ENCODE assay signal across 8 cellular contexts in genomic region chr11:95556342-95557151, GRCh38.
DNase-seq lines count a peak whose midpoint lies in the region; ATAC-seq, FAIRE-seq and TF ChIP-seq lines count a peak whose summit lies in the region.

No MANE protein-coding gene starts in this region.

- H4K12ac ChIP-seq in trophoblast cell (ENCODE audit: low read depth, low read length), result no peak overlapping the region

- peak overlapping the region; percentile 38 for H2BK12ac ChIP-seq in trophoblast cell (ENCODE audit: low read length)

- H3K36me3 ChIP-seq in trophoblast cell (ENCODE audit: control insufficient read depth in 1 of 2, insufficient read depth in 2 of 2, low read length in 2 of 2) (no peaks in the 10 kb centered on the region), body of pancreas (replicated peaks in 1 of 2; ENCODE audit: insufficient read depth in 1 of 2, low read depth in 2 of 2) (no peaks in the 10 kb centered on the region)

- H4K91ac ChIP-seq in trophoblast cell (ENCODE audit: low read depth, low read length), result no peak overlapping the region

- no peaks in the 10 kb centered on the region for H3K27me3 ChIP-seq in trophoblast cell (ENCODE audit: insufficient read depth, low read length)
- no peaks in the 10 kb centered on the region for H3K27me3 ChIP-seq in body of pancreas

- no peak overlapping the region for H3K27ac ChIP-seq in trophoblast cell (ENCODE audit: low read depth, low read length)
- H3K27ac ChIP-seq in body of pancreas, result no peak overlapping the region

- POLR2A ChIA-PET in activated CD8-positive, alpha-beta T cell treated with anti-CD3 and anti-CD28 coated beads for 36 hours (lab: Charles Lee), result interaction anchor here (0.6 to 1.7 kb wide), 2 partner anchors 10 to 145 kb away, joined by 3 to 7 read pairs; no protein-coding TSS in a partner anchor
- POLR2A ChIA-PET in activated CD8-positive, alpha-beta T cell treated with anti-CD3 and anti-CD28 coated beads, Interleukin-2, amount 10 ng/mL, durations not matched to agents 7 days and 5 days (lab: Charles Lee), result interaction anchor here (1.0 kb wide), 2 partner anchors 325 to 327 kb away, joined by 3 read pairs; partner anchors contain the start of gene SESN3

- TF ChIP-seq POLR2A in body of pancreas (IDR thresholded peaks at IDR 0.05), result no peak

- H3K4ac ChIP-seq in trophoblast cell (ENCODE audit: low read depth, low read length), result no peak overlapping the region

- peaks cover 1% of the 10 kb centered on the region for H3K9me3 Mint-ChIP-seq in activated CD8-positive, alpha-beta T cell treated with anti-CD3 and anti-CD28 coated beads for 36 hours
- no peaks in the 10 kb centered on the region for H3K9me3 Mint-ChIP-seq in activated CD8-positive, alpha-beta T cell treated with anti-CD3 and anti-CD28 coated beads, Interleukin-2, amount 10 ng/mL, durations not matched to agents 7 days and 5 days (ENCODE audit: insufficient read depth)
- no peaks in the 10 kb centered on the region for H3K9me3 Mint-ChIP-seq in activated T-helper 2 cell treated with anti-CD3 and anti-CD28 coated beads, Interferon-gamma antibody, Interleukin-2, Interleukin-4, amounts not matched to agents 10 μg/mL and 5 μg/mL and 100 μg/mL, durations not matched to agents 14 hours and 24 hours and 36 hours

- H3K79me1 ChIP-seq in trophoblast cell (ENCODE audit: low read length), result peaks cover 1% of the 10 kb centered on the region

- H2BK120ac ChIP-seq in trophoblast cell (ENCODE audit: insufficient read depth, low read length, poor library complexity), result no peak overlapping the region

- H3K4me3 Mint-ChIP-seq in activated CD8-positive, alpha-beta T cell treated with anti-CD3 and anti-CD28 coated beads for 36 hours, result no peak overlapping the region
- H3K4me3 Mint-ChIP-seq in activated CD8-positive, alpha-beta T cell treated with anti-CD3 and anti-CD28 coated beads, Interleukin-2, amount 10 ng/mL, durations not matched to agents 7 days and 5 days, result no peak overlapping the region
- H3K4me3 Mint-ChIP-seq in activated T-helper 2 cell treated with anti-CD3 and anti-CD28 coated beads, Interferon-gamma antibody, Interleukin-2, Interleukin-4, amounts not matched to agents 10 μg/mL and 5 μg/mL and 100 μg/mL, durations not matched to agents 14 hours and 24 hours and 36 hours (ENCODE audit: low read depth), result no peak overlapping the region

- H3K79me2 ChIP-seq in trophoblast cell (ENCODE audit: control insufficient read depth, insufficient read depth, low read length, poor library complexity), result no peaks in the 10 kb centered on the region

- H3K9ac ChIP-seq in trophoblast cell (ENCODE audit: low read length), result no peak overlapping the region

- H3K9me3 ChIP-seq in trophoblast cell (ENCODE audit: insufficient read depth, low read depth, low read length) (no peaks in the 10 kb centered on the region), body of pancreas (no peaks in the 10 kb centered on the region)

- H3K27me3 Mint-ChIP-seq in activated CD8-positive, alpha-beta T cell treated with anti-CD3 and anti-CD28 coated beads for 36 hours, result no peaks in the 10 kb centered on the region
- H3K27me3 Mint-ChIP-seq in activated CD8-positive, alpha-beta T cell treated with anti-CD3 and anti-CD28 coated beads, Interleukin-2, amount 10 ng/mL, durations not matched to agents 7 days and 5 days (ENCODE audit: low read depth), result no peaks in the 10 kb centered on the region
- H3K27me3 Mint-ChIP-seq in activated T-helper 2 cell treated with anti-CD3 and anti-CD28 coated beads, Interferon-gamma antibody, Interleukin-2, Interleukin-4, amounts not matched to agents 10 μg/mL and 5 μg/mL and 100 μg/mL, durations not matched to agents 14 hours and 24 hours and 36 hours (ENCODE audit: low read depth), result no peaks in the 10 kb centered on the region

- no peaks in the 10 kb centered on the region for H3K36me3 Mint-ChIP-seq in activated CD8-positive, alpha-beta T cell treated with anti-CD3 and anti-CD28 coated beads for 36 hours (ENCODE audit: low read depth)
- H3K36me3 Mint-ChIP-seq in activated CD8-positive, alpha-beta T cell treated with anti-CD3 and anti-CD28 coated beads, Interleukin-2, amount 10 ng/mL, durations not matched to agents 7 days and 5 days (ENCODE audit: low read depth), result no peaks in the 10 kb centered on the region
- peaks cover 9% of the 10 kb centered on the region for H3K36me3 Mint-ChIP-seq in activated T-helper 2 cell treated with anti-CD3 and anti-CD28 coated beads, Interferon-gamma antibody, Interleukin-2, Interleukin-4, amounts not matched to agents 10 μg/mL and 5 μg/mL and 100 μg/mL, durations not matched to agents 14 hours and 24 hours and 36 hours (ENCODE audit: low read depth)

- H3K4me3 ChIP-seq in trophoblast cell (ENCODE audit: low read depth, low read length) (no peak overlapping the region), body of pancreas (no peak overlapping the region)

- peak overlapping the region; percentile 83 for H3K27ac Mint-ChIP-seq in activated CD8-positive, alpha-beta T cell treated with anti-CD3 and anti-CD28 coated beads for 36 hours
- no peak overlapping the region for H3K27ac Mint-ChIP-seq in activated CD8-positive, alpha-beta T cell treated with anti-CD3 and anti-CD28 coated beads, Interleukin-2, amount 10 ng/mL, durations not matched to agents 7 days and 5 days
- peak overlapping the region; percentile 91 for H3K27ac Mint-ChIP-seq in activated T-helper 2 cell treated with anti-CD3 and anti-CD28 coated beads, Interferon-gamma antibody, Interleukin-2, Interleukin-4, amounts not matched to agents 10 μg/mL and 5 μg/mL and 100 μg/mL, durations not matched to agents 14 hours and 24 hours and 36 hours

- H3K18ac ChIP-seq in trophoblast cell (ENCODE audit: low read length), result no peak overlapping the region

- no peak for TF ChIP-seq CTCF in activated CD8-positive, alpha-beta T cell treated with anti-CD3 and anti-CD28 coated beads for 36 hours (IDR thresholded peaks at IDR 0.05)
- no peak for TF ChIP-seq CTCF in body of pancreas (IDR thresholded peaks at IDR 0.05)
- TF ChIP-seq CTCF in D721Med (IDR thresholded peaks at IDR 0.05; ENCODE audit: insufficient read depth, missing control alignments), result no peak

- peak; percentile 87 for ATAC-seq in activated CD8-positive, alpha-beta T cell treated with anti-CD3 and anti-CD28 coated beads for 36 hours
- no peak for ATAC-seq in activated CD8-positive, alpha-beta T cell treated with anti-CD3 and anti-CD28 coated beads, Interleukin-2, amount 10 ng/mL, durations not matched to agents 7 days and 5 days
- peak; percentile 76 for ATAC-seq in HG02970 (IDR thresholded peaks at IDR 0.05; ENCODE audit: low FRiP score, unreplicated experiment)
- ATAC-seq in body of pancreas, result no peak

- peaks cover 24% of the 10 kb centered on the region for H3K4me1 Mint-ChIP-seq in activated CD8-positive, alpha-beta T cell treated with anti-CD3 and anti-CD28 coated beads for 36 hours (ENCODE audit: low read depth)
- H3K4me1 Mint-ChIP-seq in activated CD8-positive, alpha-beta T cell treated with anti-CD3 and anti-CD28 coated beads, Interleukin-2, amount 10 ng/mL, durations not matched to agents 7 days and 5 days (ENCODE audit: low read depth), result peaks cover 20% of the 10 kb centered on the region
- peaks cover 37% of the 10 kb centered on the region for H3K4me1 Mint-ChIP-seq in activated T-helper 2 cell treated with anti-CD3 and anti-CD28 coated beads, Interferon-gamma antibody, Interleukin-2, Interleukin-4, amounts not matched to agents 10 μg/mL and 5 μg/mL and 100 μg/mL, durations not matched to agents 14 hours and 24 hours and 36 hours (ENCODE audit: low read depth)

- no peak overlapping the region for H2AFZ ChIP-seq in trophoblast cell (ENCODE audit: insufficient read depth, low read length, poor library complexity)

- intact Hi-C loops in activated CD8-positive, alpha-beta T cell treated with anti-CD3 and anti-CD28 coated beads for 36 hours (cut with micrococcal nuclease), result loop anchor here (5.0 kb wide), 2 partner anchors 126 to 151 kb away; no protein-coding TSS in a partner anchor
- intact Hi-C loops in activated T-helper 2 cell treated with anti-CD3 and anti-CD28 coated beads, Interferon-gamma antibody, Interleukin-2, Interleukin-4, amounts not matched to agents 10 μg/mL and 5 μg/mL and 100 μg/mL, durations not matched to agents 14 hours and 24 hours and 36 hours (cut with micrococcal nuclease), result loop anchor here (1.0 to 5.0 kb wide), 11 partner anchors 12 to 464 kb away; no protein-coding TSS in a partner anchor
- intact Hi-C loops in body of pancreas (cut with DNase I), result no loop called here

- no peak for FAIRE-seq in D721Med (lab: Jason Lieb, UNC)

- no peak overlapping the region for H3K14ac ChIP-seq in trophoblast cell (ENCODE audit: low read length)

- no peak overlapping the region for H2BK5ac ChIP-seq in trophoblast cell (ENCODE audit: low read depth, low read length, poor library complexity)

- no peak overlapping the region for H3K4me2 ChIP-seq in trophoblast cell (ENCODE audit: low read length)

- H3K23ac ChIP-seq in trophoblast cell (ENCODE audit: low read length), result no peak overlapping the region

- no peak overlapping the region for H2AK5ac ChIP-seq in trophoblast cell (ENCODE audit: low read length)

- H3K4me1 ChIP-seq in trophoblast cell (ENCODE audit: control insufficient read depth in 1 of 2, insufficient read depth in 2 of 2, low read length in 2 of 2) (peaks cover 7 to 14% of the 10 kb centered on the region in 2 experiments), body of pancreas (no peaks in the 10 kb centered on the region)

- H4K8ac ChIP-seq in trophoblast cell (ENCODE audit: low read depth, low read length), result no peak overlapping the region

- CTCF ChIA-PET in activated CD8-positive, alpha-beta T cell treated with anti-CD3 and anti-CD28 coated beads for 36 hours (lab: Charles Lee), result interaction anchor here (0.7 to 5.9 kb wide), 5 partner anchors 10 to 402 kb away, joined by 3 to 33 read pairs (median 3); no protein-coding TSS in a partner anchor
- CTCF ChIA-PET in activated CD8-positive, alpha-beta T cell treated with anti-CD3 and anti-CD28 coated beads, Interleukin-2, amount 10 ng/mL, durations not matched to agents 7 days and 5 days (lab: Charles Lee), result interaction anchor here (1.0 to 2.5 kb wide), 2 partner anchors 10 to 144 kb away, joined by 4 to 8 read pairs; no protein-coding TSS in a partner anchor

- WGBS in trophoblast cell (ENCODE audit: extremely low coverage, insufficient coverage, insufficient read length), result no CpG with 5 or more reads among the region's 5 CpGs
- 56 to 69% methylated on average over 5 of the region's 5 CpGs for WGBS in body of pancreas, 2 donors

- DNase-seq in activated CD8-positive, alpha-beta T cell treated with anti-CD3 and anti-CD28 coated beads for 36 hours, result peak; percentile 41
- no peak for DNase-seq in activated CD8-positive, alpha-beta T cell treated with anti-CD3 and anti-CD28 coated beads, Interleukin-2, amount 10 ng/mL, durations not matched to agents 7 days and 5 days
- DNase-seq in activated T-helper 2 cell treated with anti-CD3 and anti-CD28 coated beads, Interferon-gamma antibody, Interleukin-2, Interleukin-4, amounts not matched to agents 10 μg/mL and 5 μg/mL and 100 μg/mL, durations not matched to agents 14 hours and 24 hours and 36 hours (ENCODE audit: low spot score), result no peak
- no peak for DNase-seq in trophoblast cell
- no peak for DNase-seq in body of pancreas
- no peak for DNase-seq in D721Med (ENCODE audit: insufficient read length, low spot score)
- no peak for DNase-seq in NCI-H2107 (lab: John Stamatoyannopoulos, UW)

Comparison
In these comparisons a context has a peak if more than half of its experiments do, and no peak if none do; other contexts are left out.
1. ATAC-seq: peak in activated CD8-positive, alpha-beta T cell treated with anti-CD3 and anti-CD28 coated beads for 36 hours (single experiment) and HG02970 (single experiment); none in activated CD8-positive, alpha-beta T cell treated with anti-CD3 and anti-CD28 coated beads, Interleukin-2, amount 10 ng/mL, durations not matched to agents 7 days and 5 days (single experiment) and body of pancreas (single experiment).